ENCODE assay signal across 1 cellular context in genomic region chr7:100655908-100656674, GRCh38.
TF ChIP-seq lines count a peak whose summit lies in the region.

ACTL6B (minus strand) TSS chr7:100656448; CDS start chr7:100656354, 94 bp downstream.

TF ChIP-seq in HepG2, 621 proteins besides CTCF, POLR2A, EP300 and RAD21 (continued from another document and continues in another):
- TF ChIP-seq PRPF4 (IDR thresholded peaks at IDR 0.05; ENCODE audit: low read depth, low read length, poor library complexity, severe bottlenecking) (no peak), HOXA3 (CRISPR knock-in tag; IDR thresholded peaks at IDR 0.05) (peak; percentile 49; the same call in 1 of the 2 replicates), ZNF274 (CRISPR knock-in tag; IDR thresholded peaks at IDR 0.05) (peak; percentile 82; the same call in 1 of the 2 replicates), NFIC (IDR thresholded peaks at IDR 0.05; ENCODE audit: low read length) (no peak), ARID2 (CRISPR knock-in tag; IDR thresholded peaks at IDR 0.05; ENCODE audit: borderline replicate concordance) (0 out of 2 replicates have a peak, but pooled peaks have one; percentile 28), ATF6 (CRISPR knock-in tag; conservative IDR thresholded peaks at IDR 0.05) (no peak), ZNF740 (CRISPR knock-in tag; IDR thresholded peaks at IDR 0.05) (no peak), RFX1 (IDR thresholded peaks at IDR 0.05) (no peak), NCOA2 (CRISPR knock-in tag; IDR thresholded peaks at IDR 0.05) (0 out of 2 replicates have a peak, but pooled peaks have one; percentile 33), KLF12 (CRISPR knock-in tag; IDR thresholded peaks at IDR 0.05; ENCODE audit: borderline replicate concordance) (no peak), ZNF672 (CRISPR knock-in tag; IDR thresholded peaks at IDR 0.05) (no peak), DZIP1 (CRISPR knock-in tag; IDR thresholded peaks at IDR 0.05) (no peak), XBP1 (CRISPR knock-in tag; IDR thresholded peaks at IDR 0.05) (no peak), ZNF317 (CRISPR knock-in tag; IDR thresholded peaks at IDR 0.05) (0 out of 2 replicates have a peak, but pooled peaks have one; percentile 46), ZNF280B (CRISPR knock-in tag; IDR thresholded peaks at IDR 0.05; ENCODE audit: borderline replicate concordance) (no peak), ZNF570 (CRISPR knock-in tag; IDR thresholded peaks at IDR 0.05; ENCODE audit: borderline replicate concordance) (no peak; the same call in 1 of the 2 replicates), MAX (IDR thresholded peaks at IDR 0.05) (no peak), TERF1 (CRISPR knock-in tag; IDR thresholded peaks at IDR 0.05) (no peak), ZNF816 (CRISPR knock-in tag; IDR thresholded peaks at IDR 0.05; ENCODE audit: borderline replicate concordance) (peak; percentile 80; the same call in 1 of the 2 replicates), ZNF432 (CRISPR knock-in tag; IDR thresholded peaks at IDR 0.05; ENCODE audit: borderline replicate concordance) (no peak), ZNF205 (CRISPR knock-in tag; IDR thresholded peaks at IDR 0.05) (no peak), ZNF776 (CRISPR knock-in tag; IDR thresholded peaks at IDR 0.05) (peak; percentile 64; the same call in 1 of the 2 replicates), ARID3A (IDR thresholded peaks at IDR 0.05; ENCODE audit: low read depth, low read length) (no peak), PHF21A (CRISPR knock-in tag; IDR thresholded peaks at IDR 0.05) (no peak), ZNF576 (CRISPR knock-in tag; IDR thresholded peaks at IDR 0.05) (no peak), ZNF143 (CRISPR knock-in tag; IDR thresholded peaks at IDR 0.05) (no peak), REST (IDR thresholded peaks at IDR 0.05; ENCODE audit: borderline replicate concordance in 1 of 2, low read depth in 1 of 2, low read length in 2 of 2) (peak; percentile 97 to 99), ELF1 (CRISPR knock-in tag; IDR thresholded peaks at IDR 0.05) (no peak), EZH2 (conservative IDR thresholded peaks at IDR 0.05; ENCODE audit: low read depth, low read length) (no peak), ZNF260 (CRISPR knock-in tag; IDR thresholded peaks at IDR 0.05; ENCODE audit: borderline replicate concordance, low read depth) (no peak), MED13 (CRISPR knock-in tag; IDR thresholded peaks at IDR 0.05) (no peak), ZGPAT (CRISPR knock-in tag; IDR thresholded peaks at IDR 0.05) (peak; percentile 64; the same call in 1 of the 2 replicates), SMYD3 (CRISPR knock-in tag; IDR thresholded peaks at IDR 0.05) (no peak), PAX8 (CRISPR knock-in tag; IDR thresholded peaks at IDR 0.05; ENCODE audit: borderline replicate concordance) (0 out of 2 replicates have a peak, but pooled peaks have one; percentile 73), ZMYM4 (CRISPR knock-in tag; IDR thresholded peaks at IDR 0.05) (peak; percentile 83), ZNF749 (CRISPR knock-in tag; IDR thresholded peaks at IDR 0.05; ENCODE audit: borderline replicate concordance) (no peak; the same call in 1 of the 2 replicates), ZNF501 (CRISPR knock-in tag; IDR thresholded peaks at IDR 0.05) (peak; percentile 53; the same call in 1 of the 2 replicates), SP4 (CRISPR knock-in tag; IDR thresholded peaks at IDR 0.05) (no peak), LCORL (IDR thresholded peaks at IDR 0.05) (no peak), LCORL (CRISPR knock-in tag; IDR thresholded peaks at IDR 0.05) (0 out of 2 replicates have a peak, but pooled peaks have one; percentile 44), ZNF629 (CRISPR knock-in tag; conservative IDR thresholded peaks at IDR 0.05) (no peak), ZNF362 (CRISPR knock-in tag; IDR thresholded peaks at IDR 0.05; ENCODE audit: borderline replicate concordance) (peak; percentile 26; the same call in 1 of the 2 replicates), PAWR (CRISPR knock-in tag; IDR thresholded peaks at IDR 0.05; ENCODE audit: borderline replicate concordance) (no peak), BRF2 (CRISPR knock-in tag; IDR thresholded peaks at IDR 0.05) (no peak), GABPA (IDR thresholded peaks at IDR 0.05; ENCODE audit: low read depth, low read length) (no peak), GABPA (CRISPR knock-in tag; IDR thresholded peaks at IDR 0.05; ENCODE audit: low read depth) (no peak), RELA (CRISPR knock-in tag; IDR thresholded peaks at IDR 0.05) (0 out of 2 replicates have a peak, but pooled peaks have one; percentile 46)
